ENCODE assay signal across 26 cellular contexts in genomic region chr1:118618618-118619340, GRCh38.
DNase-seq lines count a peak whose midpoint lies in the region; ATAC-seq, FAIRE-seq and TF ChIP-seq lines count a peak whose summit lies in the region.
"Had no signal": no experiment of that assay in that cellular context is flagged by ENCODE, and none has a peak within 500 bp of the region (broad histone marks: within the 10 kb centered on the region; RNA-seq: fewer than 3 reads in every experiment).

No MANE protein-coding gene starts in this region.

- H3K36me3 ChIP-seq in mammary epithelial cell (ENCODE audit: insufficient read depth, low read length) (no peaks in the 10 kb centered on the region), H1 (ENCODE audit: control insufficient read depth in 2 of 4, insufficient read depth in 4 of 4, low read length in 3 of 4) (no peaks in the 10 kb centered on the region), trophoblast cell (ENCODE audit: control insufficient read depth in 1 of 2, insufficient read depth in 2 of 2, low read length in 2 of 2) (no peaks in the 10 kb centered on the region), HepG2 (replicated peaks in 1 of 2; ENCODE audit: control insufficient read depth in 1 of 2, insufficient read depth in 2 of 2, low read length in 2 of 2) (no peaks in the 10 kb centered on the region), ascending aorta (no peaks in the 10 kb centered on the region), GM23338 (ENCODE audit: insufficient read depth) (no peaks in the 10 kb centered on the region)

- H3K79me2 ChIP-seq in mammary epithelial cell (ENCODE audit: insufficient read depth, low read length), result no peaks in the 10 kb centered on the region
- H3K79me2 ChIP-seq in H1 (ENCODE audit: control insufficient read depth in 1 of 2, insufficient read depth in 2 of 2, low read length in 2 of 2), result no peaks in the 10 kb centered on the region
- H3K79me2 ChIP-seq in trophoblast cell (ENCODE audit: control insufficient read depth, insufficient read depth, low read length, poor library complexity), result no peaks in the 10 kb centered on the region
- H3K79me2 ChIP-seq in HepG2 (ENCODE audit: insufficient read depth, low read length), result no peaks in the 10 kb centered on the region
- no peaks in the 10 kb centered on the region for H3K79me2 ChIP-seq in GM23338 (replicated peaks; ENCODE audit: insufficient read depth)

- POLR2A ChIA-PET in MCF 10A (lab: Yijun Ruan, JAX), result no interaction called here
- POLR2A ChIA-PET in H1 (lab: Charles Lee; ENCODE audit: partially characterized antibody), result no interaction called here
- POLR2A ChIA-PET in HepG2 (lab: Yijun Ruan, JAX), result no interaction called here

- peaks cover 5% of the 10 kb centered on the region for H3K9me3 Mint-ChIP-seq in MCF 10A (ENCODE audit: unreplicated experiment)
- no peaks in the 10 kb centered on the region for H3K9me3 Mint-ChIP-seq in GM23338

- H3K79me1 ChIP-seq in H1 (ENCODE audit: low read depth, low read length) (no peaks in the 10 kb centered on the region), trophoblast cell (ENCODE audit: low read length) (peaks cover 2% of the 10 kb centered on the region)

- H3K14ac ChIP-seq in H1 (ENCODE audit: insufficient read length), result no peak overlapping the region
- no peak overlapping the region for H3K14ac ChIP-seq in trophoblast cell (ENCODE audit: low read length)

- H3K27ac Mint-ChIP-seq in MCF 10A (ENCODE audit: low read depth, unreplicated experiment), result no peak overlapping the region
- H3K27ac Mint-ChIP-seq in GM23338, result no peak overlapping the region

- no peaks in the 10 kb centered on the region for H3F3A ChIP-seq in GM23338 (replicated peaks; ENCODE audit: low read depth)

- H3K4me1 ChIP-seq in mammary epithelial cell (ENCODE audit: insufficient read depth, low read length) (no peaks in the 10 kb centered on the region), H1 (replicated peaks in 1 of 4; ENCODE audit: control insufficient read depth in 3 of 4, insufficient read depth in 4 of 4, low read length in 3 of 4) (no peaks in the 10 kb centered on the region), trophoblast cell (ENCODE audit: control insufficient read depth in 1 of 2, insufficient read depth in 2 of 2, low read length in 2 of 2) (no peaks in the 10 kb centered on the region), HepG2 (ENCODE audit: insufficient read depth, low read length) (no peaks in the 10 kb centered on the region), ascending aorta (no peaks in the 10 kb centered on the region), GM23338 (ENCODE audit: insufficient read depth) (no peaks in the 10 kb centered on the region)

- H2BK15ac ChIP-seq in H1 (ENCODE audit: low read length), result no peak overlapping the region

- CTCF ChIA-PET in MCF 10A (lab: Yijun Ruan, JAX), result interaction anchor here (1.0 kb wide), 1 partner anchor 18 kb away, joined by 3 read pairs; no protein-coding TSS in a partner anchor
- CTCF ChIA-PET in mammary epithelial cell (lab: Charles Lee; ENCODE audit: low non-redundant PET), result no interaction called here
- CTCF ChIA-PET in H1 (lab: Charles Lee; ENCODE audit: partially characterized antibody), result interaction anchor here (1.0 to 1.7 kb wide), 3 partner anchors 10 to 657 kb away, joined by 3 read pairs; no protein-coding TSS in a partner anchor
- CTCF ChIA-PET in HepG2 (lab: Yijun Ruan, JAX; ENCODE audit: low intra/inter-chr PET ratio, low total read pairs), result no interaction called here

- no peaks in the 10 kb centered on the region for H3K9me3 ChIP-seq in mammary epithelial cell (replicated peaks; ENCODE audit: insufficient read depth, low read length)
- H3K9me3 ChIP-seq in H1 (ENCODE audit: insufficient read depth in 2 of 2, low read depth in 1 of 2, low read length in 1 of 2), result no peaks in the 10 kb centered on the region
- H3K9me3 ChIP-seq in trophoblast cell (ENCODE audit: insufficient read depth, low read depth, low read length), result no peaks in the 10 kb centered on the region
- no peaks in the 10 kb centered on the region for H3K9me3 ChIP-seq in HepG2 (ENCODE audit: low read length)
- no peaks in the 10 kb centered on the region for H3K9me3 ChIP-seq in ascending aorta
- H3K9me3 ChIP-seq: SK-N-SH had no signal

- H3K27me3 ChIP-seq in mammary epithelial cell (ENCODE audit: insufficient read depth, low read length), result no peaks in the 10 kb centered on the region
- no peaks in the 10 kb centered on the region for H3K27me3 ChIP-seq in H1 (replicated peaks in 1 of 4; ENCODE audit: control insufficient read depth in 3 of 4, extremely low read depth in 1 of 4, insufficient read depth in 3 of 4, low read length in 3 of 4)
- no peaks in the 10 kb centered on the region for H3K27me3 ChIP-seq in trophoblast cell (ENCODE audit: insufficient read depth, low read length)
- no peaks in the 10 kb centered on the region for H3K27me3 ChIP-seq in HepG2 (ENCODE audit: control insufficient read depth in 1 of 2, insufficient read depth in 2 of 2, low read length in 2 of 2)
- no peaks in the 10 kb centered on the region for H3K27me3 ChIP-seq in ascending aorta
- no peaks in the 10 kb centered on the region for H3K27me3 ChIP-seq in GM23338 (ENCODE audit: insufficient read depth)

- DNase-seq in MCF 10A (ENCODE audit: unreplicated experiment), result peak; percentile 6
- DNase-seq in mammary epithelial cell, result no peak
- DNase-seq in H1 (ENCODE audit: low read depth in 1 of 2, low spot score in 2 of 2), result no peak
- no peak for DNase-seq in trophoblast cell
- DNase-seq in HepG2 (ENCODE audit: low spot score), result no peak
- no peak for DNase-seq in AML-193 (lab: John Stamatoyannopoulos, UW)
- no peak for DNase-seq in ascending aorta (ENCODE audit: low spot score in 2 of 2)
- no peak for DNase-seq in GM23338 (ENCODE audit: low spot score)
- DNase-seq: ACHN, C1 segment of cervical spinal cord, DMS53, EL, GF-D8, NCI-H1092 treated with DMSO at 0.1 percent for 48 hours, NCI-H1436 treated with DMSO at 0.1 percent for 48 hours, NCI-H2029, NCI-H2227 treated with DMSO at 0.1 percent for 48 hours, NCI-H510A treated with DMSO at 0.1 percent for 48 hours, NCI-H748 treated with DMSO at 0.1 percent for 48 hours, PC-9, RPMI8226, SHP77 treated with DMSO at 0.1 percent for 48 hours, SK-N-SH had no signal

- TF ChIP-seq EP300 in H1 (IDR thresholded peaks at IDR 0.05; ENCODE audit: borderline replicate concordance in 1 of 2, low read depth in 2 of 2, low read length in 2 of 2) (no peak), HepG2 (IDR thresholded peaks at IDR 0.05; ENCODE audit: low read depth in 2 of 2, low read length in 2 of 2) (no peak), HepG2 (CRISPR knock-in tag; IDR thresholded peaks at IDR 0.05; ENCODE audit: borderline replicate concordance) (no peak)

- H3K23me2 ChIP-seq in H1 (ENCODE audit: low read depth, low read length), result no peaks in the 10 kb centered on the region

- no peaks in the 10 kb centered on the region for H3K36me3 Mint-ChIP-seq in MCF 10A (ENCODE audit: insufficient read depth, unreplicated experiment)
- no peaks in the 10 kb centered on the region; the same call in 2 of the 3 replicates for H3K36me3 Mint-ChIP-seq in GM23338 (ENCODE audit: low read depth)

- H3K9ac ChIP-seq in mammary epithelial cell (ENCODE audit: insufficient read depth, low read length) (no peak overlapping the region), H1 (replicated peaks in 1 of 4; ENCODE audit: extremely low read depth in 1 of 4, low read depth in 3 of 4, low read length in 3 of 4) (no peak overlapping the region), trophoblast cell (ENCODE audit: low read length) (no peak overlapping the region), HepG2 (ENCODE audit: insufficient read depth, low read depth, low read length) (no peak overlapping the region)
- H3K9ac ChIP-seq: SK-N-SH had no signal

- no peak overlapping the region for H3K4ac ChIP-seq in H1 (replicated peaks; ENCODE audit: insufficient read length, low read depth, low read length)
- H3K4ac ChIP-seq in trophoblast cell (ENCODE audit: low read depth, low read length), result no peak overlapping the region

- H2BK120ac ChIP-seq in H1 (replicated peaks; ENCODE audit: low read depth, low read length) (no peak overlapping the region), trophoblast cell (ENCODE audit: insufficient read depth, low read length, poor library complexity) (no peak overlapping the region)

- FAIRE-seq in H1 (lab: Jason Lieb, UNC) (no peak), HepG2 (lab: Jason Lieb, UNC) (no peak)
- FAIRE-seq: D721Med had no signal

- H3K27ac ChIP-seq in mammary epithelial cell (ENCODE audit: insufficient read depth, low read depth, low read length), result no peak overlapping the region
- H3K27ac ChIP-seq in H1 (ENCODE audit: low read depth, low read length), result no peak overlapping the region
- H3K27ac ChIP-seq in trophoblast cell (ENCODE audit: low read depth, low read length), result no peak overlapping the region
- H3K27ac ChIP-seq in HepG2 (ENCODE audit: extremely low read length, insufficient read depth, low read length), result no peak overlapping the region
- no peak overlapping the region for H3K27ac ChIP-seq in ascending aorta
- no peak overlapping the region for H3K27ac ChIP-seq in GM23338 (ENCODE audit: low read depth)
- H3K27ac ChIP-seq: 22Rv1, PC-9 had no signal

- intact Hi-C loops in MCF 10A (cut with micrococcal nuclease), result no loop called here
- intact Hi-C loops in mammary epithelial cell (cut with micrococcal nuclease), result no loop called here
- intact Hi-C loops in HepG2 (cut with micrococcal nuclease; ENCODE audit: unreplicated experiment), result no loop called here
- intact Hi-C loops in ascending aorta (cut with DNase I), result no loop called here

- H4K8ac ChIP-seq in H1 (ENCODE audit: extremely low read depth, insufficient read depth, low read length) (no peak overlapping the region), trophoblast cell (ENCODE audit: low read depth, low read length) (no peak overlapping the region)

- no peak overlapping the region for H3K56ac ChIP-seq in H1 (replicated peaks; ENCODE audit: insufficient read length, low read depth, low read length)

- H4K91ac ChIP-seq in H1 (replicated peaks; ENCODE audit: insufficient read length, low read length) (no peak overlapping the region), trophoblast cell (ENCODE audit: low read depth, low read length) (peak overlapping the region; percentile 39)

- H3K27me3 Mint-ChIP-seq in MCF 10A (ENCODE audit: insufficient read depth, unreplicated experiment) (no peaks in the 10 kb centered on the region), GM23338 (ENCODE audit: insufficient read depth, low read depth, poor library complexity) (peaks cover 8% of the 10 kb centered on the region)
- H3K27me3 Mint-ChIP-seq: IgD-negative memory B cell had no signal

- H4K20me1 ChIP-seq in mammary epithelial cell (ENCODE audit: insufficient read depth, low read length), result no peaks in the 10 kb centered on the region
- no peaks in the 10 kb centered on the region for H4K20me1 ChIP-seq in H1 (replicated peaks in 1 of 2; ENCODE audit: control insufficient read depth in 1 of 2, insufficient read depth in 2 of 2, low read length in 2 of 2)
- H4K20me1 ChIP-seq in HepG2 (ENCODE audit: insufficient read depth, low read length), result no peaks in the 10 kb centered on the region
- no peaks in the 10 kb centered on the region for H4K20me1 ChIP-seq in GM23338 (replicated peaks; ENCODE audit: insufficient read depth)

- H2AK5ac ChIP-seq in H1 (ENCODE audit: low read depth, low read length), result no peak overlapping the region
- no peak overlapping the region for H2AK5ac ChIP-seq in trophoblast cell (ENCODE audit: low read length)

- dilution Hi-C loops in mammary epithelial cell (cut with HindIII; ENCODE audit: low sequenced_read_pairs), result no loop called here

- in situ Hi-C loops in mammary epithelial cell (cut with MboI; ENCODE audit: low sequenced_read_pairs in 2 of 2) (no loop called here), HepG2 (cut with HindIII; ENCODE audit: extremely low pct_ligation_motif_present, low pct_unique_long_range_greater_than_20kb) (no loop called here)

- no peak overlapping the region for H2BK20ac ChIP-seq in H1 (ENCODE audit: low read length)

- TF ChIP-seq RAD21 in H1 (IDR thresholded peaks at IDR 0.05 in 1 of 2, conservative IDR thresholded peaks at IDR 0.05 in 1 of 2; ENCODE audit: low read depth in 2 of 2, low read length in 2 of 2) (no peak), HepG2 (CRISPR knock-in tag; IDR thresholded peaks at IDR 0.05) (no peak)

- H3K9me2 ChIP-seq in GM23338 (ENCODE audit: insufficient read depth), result peaks cover 5% of the 10 kb centered on the region; the same call in 1 of the 2 replicates
- H3K9me2 ChIP-seq: SK-N-SH had no signal

- no peak overlapping the region for H4K5ac ChIP-seq in H1 (ENCODE audit: insufficient read length, low read depth, low read length)

- H2BK5ac ChIP-seq in H1 (ENCODE audit: low read depth, low read length), result no peak overlapping the region
- H2BK5ac ChIP-seq in trophoblast cell (ENCODE audit: low read depth, low read length, poor library complexity), result no peak overlapping the region

- no peak overlapping the region for H3K18ac ChIP-seq in H1 (ENCODE audit: extremely low read depth, low read length)
- no peak overlapping the region for H3K18ac ChIP-seq in trophoblast cell (ENCODE audit: low read length)

- no peak overlapping the region for H3K4me3 ChIP-seq in mammary epithelial cell (replicated peaks in 1 of 3; ENCODE audit: insufficient read depth in 1 of 3, low read depth in 2 of 3, low read length in 3 of 3)
- no peak overlapping the region for H3K4me3 ChIP-seq in H1 (ENCODE audit: extremely low read depth in 1 of 4, insufficient read depth in 2 of 4, low read depth in 3 of 4, low read length in 4 of 4)
- no peak overlapping the region for H3K4me3 ChIP-seq in trophoblast cell (ENCODE audit: low read depth, low read length)
- H3K4me3 ChIP-seq in HepG2 (replicated peaks in 1 of 3; ENCODE audit: insufficient read depth in 1 of 3, low read depth in 2 of 3, low read length in 3 of 3), result no peak overlapping the region
- H3K4me3 ChIP-seq in ascending aorta, result no peak overlapping the region
- H3K4me3 ChIP-seq in GM23338, result no peak overlapping the region
- H3K4me3 ChIP-seq: PC-9 had no signal

- H3K4me1 Mint-ChIP-seq in MCF 10A (ENCODE audit: insufficient read depth, unreplicated experiment) (no peaks in the 10 kb centered on the region), GM23338 (no peaks in the 10 kb centered on the region; the same call in 2 of the 3 replicates)
- H3K4me1 Mint-ChIP-seq: IgD-negative memory B cell had no signal

- BruUV-seq in MCF 10A (replicated peaks; lab: Mats Ljungman, UMichigan) (no TSS peak), mammary epithelial cell (replicated peaks; lab: Mats Ljungman, UMichigan) (no TSS peak), HepG2 (replicated peaks; lab: Mats Ljungman, UMichigan) (no TSS peak)

- no peak overlapping the region for H3K4me2 ChIP-seq in mammary epithelial cell (ENCODE audit: insufficient read depth, low read depth, low read length)
- no peak overlapping the region for H3K4me2 ChIP-seq in H1 (ENCODE audit: insufficient read depth in 1 of 2, low read depth in 2 of 2, low read length in 2 of 2)
- no peak overlapping the region for H3K4me2 ChIP-seq in trophoblast cell (ENCODE audit: low read length)
- H3K4me2 ChIP-seq in HepG2 (ENCODE audit: low read depth, low read length), result no peak overlapping the region
- H3K4me2 ChIP-seq in GM23338, result no peak overlapping the region
- H3K4me2 ChIP-seq: PC-9, SK-N-SH had no signal

- TF ChIP-seq CTCF in MCF 10A (IDR thresholded peaks at IDR 0.05; ENCODE audit: unreplicated experiment), result no peak
- TF ChIP-seq CTCF in mammary epithelial cell (conservative IDR thresholded peaks at IDR 0.05 in 1 of 2, IDR thresholded peaks at IDR 0.05 in 1 of 2; ENCODE audit: extremely low read depth in 1 of 2, insufficient read depth in 1 of 2, low read depth in 1 of 2, low read length in 2 of 2), result no peak
- TF ChIP-seq CTCF in H1 (IDR thresholded peaks at IDR 0.05; ENCODE audit: control extremely low read depth in 1 of 3, insufficient read depth in 1 of 3, low read depth in 1 of 3, low read length in 3 of 3), result no peak
- no peak for TF ChIP-seq CTCF in HepG2 (CRISPR knock-in tag; IDR thresholded peaks at IDR 0.05)
- no peak for TF ChIP-seq CTCF in ascending aorta (IDR thresholded peaks at IDR 0.05)
- TF ChIP-seq CTCF in GM23338 (conservative IDR thresholded peaks at IDR 0.05; ENCODE audit: low read depth in 2 of 2), result no peak

- WGBS in mammary epithelial cell (ENCODE audit: low coverage, missing lambda C conversion rate), result 66% methylated on average over 3 of the region's 3 CpGs
- 76% methylated on average over 3 of the region's 3 CpGs; no CpG with 5 or more reads in 1 of the 2 experiments for WGBS in H1 (ENCODE audit: extremely low coverage in 1 of 2, insufficient coverage in 1 of 2, insufficient read length in 1 of 2, insufficient replicate concordance in 2 of 2, low coverage in 1 of 2, low lambda C conversion rate in 2 of 2, missing lambda C conversion rate in 1 of 2), 2 experiments
- no CpG with 5 or more reads among the region's 3 CpGs for WGBS in trophoblast cell (ENCODE audit: extremely low coverage, insufficient coverage, insufficient read length)
- 0% methylated on average over 3 of the region's 3 CpGs for WGBS in HepG2 (ENCODE audit: low lambda C conversion rate)

- no peak overlapping the region for H3K4me3 Mint-ChIP-seq in MCF 10A (ENCODE audit: unreplicated experiment)
- no peak overlapping the region for H3K4me3 Mint-ChIP-seq in GM23338
- H3K4me3 Mint-ChIP-seq: IgD-negative memory B cell had no signal

- TF ChIP-seq POLR2A in H1 (IDR thresholded peaks at IDR 0.05; ENCODE audit: control extremely low read depth in 1 of 2, low read depth in 2 of 2, low read length in 2 of 2), result no peak
- no peak for TF ChIP-seq POLR2A in HepG2 (IDR thresholded peaks at IDR 0.05; ENCODE audit: insufficient read depth in 1 of 2, low read depth in 2 of 2, low read length in 2 of 2)

- H3K23ac ChIP-seq in H1 (ENCODE audit: insufficient read length), result no peak overlapping the region
- H3K23ac ChIP-seq in trophoblast cell (ENCODE audit: low read length), result no peak overlapping the region

- H2BK12ac ChIP-seq in H1 (ENCODE audit: low read depth, low read length) (no peak overlapping the region), trophoblast cell (ENCODE audit: low read length) (no peak overlapping the region)

- H2AFZ ChIP-seq in mammary epithelial cell (ENCODE audit: low read depth, low read length) (no peak overlapping the region), H1 (ENCODE audit: low read length) (peak overlapping the region; percentile 73), trophoblast cell (ENCODE audit: insufficient read depth, low read length, poor library complexity) (no peak overlapping the region), HepG2 (ENCODE audit: low read length) (no peak overlapping the region), GM23338 (no peak overlapping the region)
- H2AFZ ChIP-seq: PC-9 had no signal

- H4K12ac ChIP-seq in trophoblast cell (ENCODE audit: low read depth, low read length), result no peak overlapping the region

- ATAC-seq in HepG2 (no peak), GM23338 (no peak)

Comparison
In these comparisons a context has a peak if more than half of its experiments do, and no peak if none do; other contexts are left out.
1. CTCF ChIA-PET loops: an anchor here in MCF 10A (1.0 kb wide) and H1 (1.0 to 1.7 kb wide); none called in mammary epithelial cell and HepG2.